ENCODE assay signal across 15 cellular contexts in the genomic region with DNA sequence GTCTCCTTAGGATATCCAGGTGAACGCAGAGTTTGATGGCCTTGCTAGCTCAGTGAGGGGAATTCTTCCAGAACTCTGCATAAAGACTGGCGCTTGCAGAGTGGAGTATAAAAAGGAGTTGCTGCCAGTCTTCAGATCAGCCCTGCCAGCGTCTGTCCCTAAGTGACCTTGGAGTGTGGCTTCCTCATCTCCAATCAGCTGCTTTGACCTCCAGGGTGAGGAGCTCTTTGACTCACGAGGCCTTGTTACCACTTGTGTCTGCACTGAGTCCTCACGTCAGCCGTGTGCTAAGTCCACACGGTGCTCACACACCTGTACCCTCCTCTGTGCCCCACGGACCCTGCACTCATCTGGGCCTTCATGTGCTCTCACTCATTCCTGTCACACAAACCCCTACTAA. TPM values are rescaled to one million over a fixed set of nuclear protein-coding genes. Genes with fewer than 3 reads are reported as not detected.
"Had no signal": no experiment of that assay in that cellular context is flagged by ENCODE, and none has a peak within 500 bp of the region (broad histone marks: within the 10 kb centered on the region; RNA-seq: fewer than 3 reads in every experiment).

No MANE protein-coding gene starts in this region.

RNA-seq across cellular contexts. Expression of a gene that starts 14.6 kb away (rescaled TPM):
- total RNA-seq: naive thymus-derived CD4-positive, alpha-beta T cell; occipital lobe; osteoblast; renal cortical epithelial cell; right cardiac atrium; right lobe of liver; smooth muscle cell; spleen; suprapubic skin; transverse colon; upper lobe of right lung; urinary bladder; vagina had no signal
- polyA plus RNA-seq: naive thymus-derived CD4-positive, alpha-beta T cell; neural cell; right cardiac atrium; smooth muscle cell; urinary bladder had no signal

RNA-seq across cellular contexts. Expression of a gene that starts 28.0 kb away (rescaled TPM):
- total RNA-seq: natural killer cell had no signal
- polyA plus RNA-seq: neural cell had no signal

RNA-seq across cellular contexts. Expression of a gene that starts 45.4 kb away (rescaled TPM):
- total RNA-seq: occipital lobe had no signal
